15 cellular contexts compared by ENCODE assay signal in genomic region chr16:66107661-66108060, GRCh38.
DNase-seq lines count a peak whose midpoint lies in the region; ATAC-seq, FAIRE-seq and TF ChIP-seq lines count a peak whose summit lies in the region.
"Had no signal": no experiment of that assay in that cellular context is flagged by ENCODE, and none has a peak within 500 bp of the region (broad histone marks: within the 10 kb centered on the region; RNA-seq: fewer than 3 reads in every experiment).

No MANE protein-coding gene starts in this region.

- 0% methylated on average over 1 of the region's 1 CpG for WGBS in mammary epithelial cell (ENCODE audit: low coverage, missing lambda C conversion rate)
- 80 to 96% methylated on average over 1 of the region's 1 CpG for WGBS in lung, 2 donors

- in situ Hi-C loops in mammary epithelial cell (cut with MboI; ENCODE audit: low sequenced_read_pairs in 2 of 2), result no loop called here

- intact Hi-C loops in mammary epithelial cell (cut with micrococcal nuclease), result no loop called here

- CTCF ChIA-PET in mammary epithelial cell (lab: Charles Lee; ENCODE audit: low non-redundant PET), result no interaction called here

- ATAC-seq in lung (ENCODE audit: insufficient read depth, low FRiP score) (peak; percentile 56), GM19351 (IDR thresholded peaks at IDR 0.05; ENCODE audit: unreplicated experiment) (no peak)
- ATAC-seq: gastrocnemius medialis; left lung; stimulated activated naive B cell treated with anti-CD40 and anti-IgM and Interleukin-4, amounts not matched to agents 10 μg/mL and 1 μg/mL and 100 μg/mL, for 72 hours had no signal

- H3K9me3 ChIP-seq in mammary epithelial cell (replicated peaks; ENCODE audit: insufficient read depth, low read length) (no peaks in the 10 kb centered on the region), lung (ENCODE audit: control insufficient read depth in 2 of 2, insufficient read depth in 1 of 2, low read length in 1 of 2) (peaks cover 0 to 2% of the 10 kb centered on the region in 2 donors)
- H3K9me3 ChIP-seq: gastrocnemius medialis, left lung had no signal

- H3K9ac ChIP-seq in mammary epithelial cell (ENCODE audit: insufficient read depth, low read length), result no peak overlapping the region

- H3K4me2 ChIP-seq in mammary epithelial cell (ENCODE audit: insufficient read depth, low read depth, low read length), result peak overlapping the region; percentile 53

- H3K36me3 ChIP-seq in mammary epithelial cell (ENCODE audit: insufficient read depth, low read length) (no peaks in the 10 kb centered on the region), lung (ENCODE audit: control insufficient read depth in 2 of 2, insufficient read depth in 2 of 2, low read length in 2 of 2) (no peaks in the 10 kb centered on the region)
- H3K36me3 ChIP-seq: gastrocnemius medialis, left lung had no signal

- peak overlapping the region; percentile 60 for H2AFZ ChIP-seq in mammary epithelial cell (ENCODE audit: low read depth, low read length)

- H3K27me3 ChIP-seq in mammary epithelial cell (ENCODE audit: insufficient read depth, low read length) (no peaks in the 10 kb centered on the region), lung (ENCODE audit: control insufficient read depth, insufficient read depth) (no peaks in the 10 kb centered on the region)
- H3K27me3 ChIP-seq: gastrocnemius medialis, left lung had no signal

- H4K20me1 ChIP-seq in mammary epithelial cell (ENCODE audit: insufficient read depth, low read length), result no peaks in the 10 kb centered on the region

- BruUV-seq in mammary epithelial cell (replicated peaks; lab: Mats Ljungman, UMichigan), result no TSS peak

- DNase-seq in AG08395 (ENCODE audit: low spot score), result peak; percentile 78
- peak; percentile 67 for DNase-seq in HCEC 1CT
- DNase-seq in mammary epithelial cell, result peak; percentile 54
- DNase-seq in lung (ENCODE audit: low spot score), result no peak
- DNase-seq in H54 (ENCODE audit: insufficient read length, low spot score), result no peak
- no peak for DNase-seq in DMS114 treated with DMSO at 0.1 percent for 48 hours (lab: John Stamatoyannopoulos, UW; ENCODE audit: unreplicated experiment)
- DNase-seq in NCI-H1092 treated with DMSO at 0.1 percent for 48 hours (lab: John Stamatoyannopoulos, UW), result no peak
- DNase-seq: activated CD4-positive, alpha-beta T cell treated with anti-CD3 and anti-CD28 coated beads, Interleukin-2, amount 10 ng/mL, durations not matched to agents 7 days and 5 days; activated T-cell treated with anti-CD3 and anti-CD28 coated beads for 4 hours; caudate nucleus; effector memory CD4-positive, alpha-beta T cell; gastrocnemius medialis; left lung; stimulated activated naive B cell treated with anti-CD40 and anti-IgM and Interleukin-4, amounts not matched to agents 10 μg/mL and 1 μg/mL and 100 μg/mL, for 72 hours had no signal

- H3K27ac ChIP-seq in mammary epithelial cell (ENCODE audit: insufficient read depth, low read depth, low read length) (peak overlapping the region; percentile 14), lung (ENCODE audit: low read depth in 1 of 2, low read length in 1 of 2) (no peak overlapping the region)
- H3K27ac ChIP-seq: gastrocnemius medialis, left lung had no signal

- H3K4me1 ChIP-seq in mammary epithelial cell (ENCODE audit: insufficient read depth, low read length), result peaks cover 21% of the 10 kb centered on the region
- no peaks in the 10 kb centered on the region for H3K4me1 ChIP-seq in lung (ENCODE audit: control insufficient read depth in 2 of 2, insufficient read depth in 2 of 2, low read length in 2 of 2)
- H3K4me1 ChIP-seq: gastrocnemius medialis, left lung had no signal

- dilution Hi-C loops in mammary epithelial cell (cut with HindIII; ENCODE audit: low sequenced_read_pairs), result no loop called here

- H3K79me2 ChIP-seq in mammary epithelial cell (ENCODE audit: insufficient read depth, low read length), result no peaks in the 10 kb centered on the region

- H3K4me3 ChIP-seq in mammary epithelial cell (replicated peaks in 1 of 3; ENCODE audit: insufficient read depth in 1 of 3, low read depth in 2 of 3, low read length in 3 of 3) (no peak overlapping the region), lung (no peak overlapping the region)
- H3K4me3 ChIP-seq: gastrocnemius medialis, left lung had no signal

- TF ChIP-seq POLR2A in H54 (IDR thresholded peaks at IDR 0.05; ENCODE audit: low read depth, low read length), result no peak

- no peak for FAIRE-seq in H54 (lab: Jason Lieb, UNC)

- TF ChIP-seq CTCF in mammary epithelial cell (conservative IDR thresholded peaks at IDR 0.05 in 1 of 2, IDR thresholded peaks at IDR 0.05 in 1 of 2; ENCODE audit: extremely low read depth in 1 of 2, insufficient read depth in 1 of 2, low read depth in 1 of 2, low read length in 2 of 2), result no peak
- TF ChIP-seq CTCF in lung (IDR thresholded peaks at IDR 0.05; ENCODE audit: control extremely low read depth, extremely low read depth), result no peak

Comparison
In these comparisons a context has a peak if more than half of its experiments do, and no peak if none do; other contexts are left out.
1. DNase-seq: peak in AG08395 (single experiment), HCEC 1CT (single experiment) and mammary epithelial cell (single experiment); none in lung (single experiment), H54 (single experiment), DMS114 treated with DMSO at 0.1 percent for 48 hours (single experiment) and NCI-H1092 treated with DMSO at 0.1 percent for 48 hours (single experiment).